10 cellular contexts compared by ENCODE assay signal in the genomic region with DNA sequence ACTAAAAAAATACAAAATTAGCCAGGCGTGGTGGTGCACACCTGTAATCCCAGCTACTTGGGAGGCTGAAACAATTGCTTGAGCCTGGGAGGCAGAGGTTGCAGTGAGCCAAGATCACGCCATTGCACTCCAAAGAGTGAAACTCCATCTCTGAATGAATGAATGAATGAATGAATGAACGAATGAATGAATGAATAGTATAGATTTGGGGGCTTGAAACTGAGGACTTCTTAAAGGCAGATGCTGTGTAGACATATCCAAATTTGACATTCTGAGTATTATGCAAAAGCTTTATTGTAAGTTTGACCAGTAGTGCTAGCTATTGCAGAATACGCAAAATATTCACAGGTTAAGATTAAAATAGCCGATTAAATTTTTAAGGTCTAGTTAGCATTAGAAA.
"Had no signal": no experiment of that assay in that cellular context is flagged by ENCODE, and none has a peak within 500 bp of the region (broad histone marks: within the 10 kb centered on the region; RNA-seq: fewer than 3 reads in every experiment).

No MANE protein-coding gene starts in this region.

- H3K9ac ChIP-seq: KMS-11 had no signal

- H3K27ac ChIP-seq: HL-60, KMS-11 had no signal

- FAIRE-seq: H1, H54 had no signal

- H3K4me2 ChIP-seq: GM23338, KMS-11 had no signal

- H3K9me3 Mint-ChIP-seq: GM23338, H9, HFFc6 had no signal

- H3K27ac Mint-ChIP-seq: GM23338, HFFc6 had no signal

- ATAC-seq: GM23338 had no signal

- H2AFZ ChIP-seq: GM23338 had no signal

- H3K4me3 ChIP-seq: GM23338 had no signal

- H3K4me3 Mint-ChIP-seq: GM23338, H9, HFFc6 had no signal

- DNase-seq: H9, HCEC 1CT, HFFc6, IMR-90, KBM-7 had no signal
